8 cellular contexts compared by ENCODE assay signal in the genomic region with DNA sequence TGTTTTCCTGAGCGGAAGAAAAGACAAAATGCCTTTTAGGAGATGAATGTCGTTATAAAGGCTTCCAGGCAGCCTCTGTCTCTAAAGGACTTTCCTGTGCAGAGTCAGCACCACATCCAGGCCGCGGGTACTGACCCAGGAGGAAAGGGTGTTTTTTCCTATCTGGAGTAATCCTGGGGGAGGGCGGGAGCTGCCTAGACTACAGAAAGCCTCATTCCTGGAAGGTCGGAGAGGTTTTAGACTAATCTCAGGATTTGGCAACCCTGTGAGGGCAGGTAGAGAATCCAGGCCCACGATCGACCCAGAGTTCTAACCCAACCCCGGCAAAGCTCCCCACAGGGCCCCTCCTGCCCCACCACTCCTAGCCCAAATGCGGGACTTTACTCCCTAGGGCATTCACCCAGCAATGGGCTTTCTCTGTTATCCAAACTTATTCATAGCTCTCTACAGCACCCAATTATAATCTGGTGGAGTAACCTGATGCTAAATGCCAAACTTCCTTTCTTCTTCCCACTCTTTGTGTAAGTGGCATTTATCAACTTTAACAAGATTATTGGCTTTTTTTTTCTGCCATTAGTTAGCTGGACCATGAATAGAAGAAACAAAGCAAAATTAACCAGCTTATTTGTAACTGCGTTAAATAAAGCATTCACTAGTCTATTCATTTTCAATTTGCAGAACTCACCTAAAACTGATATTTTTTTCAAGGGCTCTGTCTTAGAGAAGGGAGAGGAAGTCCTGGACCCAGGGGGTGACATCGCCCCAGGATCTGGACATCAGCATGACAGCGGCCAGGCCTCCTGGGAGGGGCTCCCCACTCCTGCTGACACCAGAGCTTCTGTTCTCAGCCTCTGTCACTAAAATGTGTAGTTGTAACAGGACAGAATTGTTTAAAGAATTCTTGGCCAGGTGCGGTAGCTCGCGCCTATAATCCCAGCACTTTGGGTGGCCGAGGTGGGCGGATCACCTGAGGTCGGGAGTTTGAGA. TPM values are rescaled to one million over a fixed set of nuclear protein-coding genes. Genes with fewer than 3 reads are reported as not detected.
DNase-seq lines count a peak whose midpoint lies in the region; ATAC-seq and TF ChIP-seq lines count a peak whose summit lies in the region.

No MANE protein-coding gene starts in this region.

- H3K27ac ChIP-seq in duodenal mucosa (ENCODE audit: low read depth, low read length): no peak overlapping the region
- H3K27ac ChIP-seq in muscle layer of duodenum (ENCODE audit: low read length): peak overlapping the region; percentile 34

- H3K9me3 Mint-ChIP-seq in activated naive CD4-positive, alpha-beta T cell treated with anti-CD3 and anti-CD28 coated beads, Interleukin-2, amount 10 ng/mL, durations not matched to agents 7 days and 5 days: no peaks in the 10 kb centered on the region
- no peaks in the 10 kb centered on the region for H3K9me3 Mint-ChIP-seq in type B pancreatic cell

- peaks cover 71% of the 10 kb centered on the region for H3K27me3 Mint-ChIP-seq in activated naive CD4-positive, alpha-beta T cell treated with anti-CD3 and anti-CD28 coated beads, Interleukin-2, amount 10 ng/mL, durations not matched to agents 7 days and 5 days
- H3K27me3 Mint-ChIP-seq in type B pancreatic cell: peaks cover 69% of the 10 kb centered on the region

- H3K4me1 Mint-ChIP-seq in activated naive CD4-positive, alpha-beta T cell treated with anti-CD3 and anti-CD28 coated beads, Interleukin-2, amount 10 ng/mL, durations not matched to agents 7 days and 5 days: peaks cover 3% of the 10 kb centered on the region
- H3K4me1 Mint-ChIP-seq in type B pancreatic cell (ENCODE audit: unreplicated experiment): no peaks in the 10 kb centered on the region

- H3K4me3 Mint-ChIP-seq in activated naive CD4-positive, alpha-beta T cell treated with anti-CD3 and anti-CD28 coated beads, Interleukin-2, amount 10 ng/mL, durations not matched to agents 7 days and 5 days: peak overlapping the region; percentile 37
- H3K4me3 Mint-ChIP-seq in type B pancreatic cell: peak overlapping the region; percentile 87

- H3K27ac Mint-ChIP-seq in activated naive CD4-positive, alpha-beta T cell treated with anti-CD3 and anti-CD28 coated beads, Interleukin-2, amount 10 ng/mL, durations not matched to agents 7 days and 5 days: no peak overlapping the region
- H3K27ac Mint-ChIP-seq in type B pancreatic cell: peak overlapping the region; percentile 26

- no peak for TF ChIP-seq CTCF in type B pancreatic cell (conservative IDR thresholded peaks at IDR 0.05)

- H3K9me3 ChIP-seq in duodenal mucosa (ENCODE audit: control insufficient read depth in 1 of 2, low read length in 2 of 2) (no peaks in the 10 kb centered on the region), muscle layer of duodenum (ENCODE audit: control insufficient read depth in 1 of 2, low read length in 2 of 2) (no peaks in the 10 kb centered on the region)

- CTCF ChIA-PET in activated naive CD4-positive, alpha-beta T cell treated with anti-CD3 and anti-CD28 coated beads, Interleukin-2, amount 10 ng/mL, durations not matched to agents 7 days and 5 days (lab: Charles Lee): interaction anchor here (0.8 to 3.9 kb wide), 7 partner anchors 21 to 577 kb away, joined by 3 to 22 read pairs (median 3); no protein-coding TSS in a partner anchor

- H3K4me1 ChIP-seq in duodenal mucosa (ENCODE audit: control insufficient read depth in 1 of 2, insufficient read depth in 2 of 2, low read length in 2 of 2): peaks cover 4 to 10% of the 10 kb centered on the region in 2 donors
- peaks cover 4 to 28% of the 10 kb centered on the region in 2 donors for H3K4me1 ChIP-seq in muscle layer of duodenum (ENCODE audit: control insufficient read depth in 1 of 2, insufficient read depth in 2 of 2, low read length in 2 of 2)

- peak overlapping the region; percentile 51 to 65 for H3K4me3 ChIP-seq in duodenal mucosa (ENCODE audit: low read depth in 1 of 2, low read length in 2 of 2)
- peak overlapping the region; percentile 77 to 95 for H3K4me3 ChIP-seq in muscle layer of duodenum (ENCODE audit: low read depth in 1 of 2, low read length in 2 of 2)

- peaks cover 15 to 35% of the 10 kb centered on the region in 2 donors for H3K27me3 ChIP-seq in duodenal mucosa (ENCODE audit: control insufficient read depth in 1 of 2, insufficient read depth in 2 of 2, low read length in 2 of 2)
- H3K27me3 ChIP-seq in muscle layer of duodenum (ENCODE audit: low read depth, low read length): peaks cover 8% of the 10 kb centered on the region

- H3K36me3 ChIP-seq in duodenal mucosa (ENCODE audit: control insufficient read depth in 1 of 2, insufficient read depth in 2 of 2, low read length in 2 of 2): no peaks in the 10 kb centered on the region
- no peaks in the 10 kb centered on the region for H3K36me3 ChIP-seq in muscle layer of duodenum (ENCODE audit: control insufficient read depth in 1 of 2, insufficient read depth in 2 of 2, low read length in 2 of 2)

- DNase-seq in activated naive CD4-positive, alpha-beta T cell treated with anti-CD3 and anti-CD28 coated beads, Interleukin-2, amount 10 ng/mL, durations not matched to agents 7 days and 5 days: no peak
- no peak for DNase-seq in activated naive CD4-positive, alpha-beta T cell treated with anti-CD3 and anti-CD28 coated beads, Interleukin-2, amount 50 U/mL, for 16 hours
- DNase-seq in type B pancreatic cell (ENCODE audit: extremely low spot score, unreplicated experiment) (no peak), SHP77 (lab: John Stamatoyannopoulos, UW) (no peak), HPDE6-E6E7 (ENCODE audit: extremely low spot score) (no peak)

- H3K9ac ChIP-seq in duodenal mucosa (ENCODE audit: low read depth in 1 of 2, low read length in 2 of 2): no peak overlapping the region

- no peaks in the 10 kb centered on the region for H3K36me3 Mint-ChIP-seq in activated naive CD4-positive, alpha-beta T cell treated with anti-CD3 and anti-CD28 coated beads, Interleukin-2, amount 10 ng/mL, durations not matched to agents 7 days and 5 days
- H3K36me3 Mint-ChIP-seq in type B pancreatic cell: peaks cover 4% of the 10 kb centered on the region

- ATAC-seq in GM19397 (IDR thresholded peaks at IDR 0.05; ENCODE audit: unreplicated experiment): no peak

RNA-seq across cellular contexts. Expression of a gene that starts 1.4 kb away (rescaled TPM):
- 0.76 and 4.5 TPM in 2 replicates for total RNA-seq in type B pancreatic cell (ENCODE audit: low replicate concordance)
